10 cellular contexts compared by ENCODE assay signal in genomic region chr16:27779719-27780161, GRCh38.
DNase-seq lines count a peak whose midpoint lies in the region; ATAC-seq and TF ChIP-seq lines count a peak whose summit lies in the region.
"Had no signal": no experiment of that assay in that cellular context is flagged by ENCODE, and none has a peak within 500 bp of the region (broad histone marks: within the 10 kb centered on the region; RNA-seq: fewer than 3 reads in every experiment).

No MANE protein-coding gene starts in this region.

- H3K27me3 ChIP-seq in right atrium auricular region (no peaks in the 10 kb centered on the region), upper lobe of right lung (no peaks in the 10 kb centered on the region)
- H3K27me3 ChIP-seq: BLaER1 treated with 17β-estradiol and CSF1 and Interleukin-3, amounts not matched to agents 10 nM and 100 nM had no signal

- DNase-seq in Right ventricle myocardium superior (peak; percentile 53), right atrium auricular region (ENCODE audit: low spot score) (no peak), iPS-NIHi7 (ENCODE audit: extremely low spot score) (peak; percentile 91), upper lobe of right lung (peak; percentile 77)
- DNase-seq in NK-92 treated with Interleukin-12 subunit alpha and Interleukin-12 subunit beta, amount 100 ng/mL, for 24 hours (lab: John Stamatoyannopoulos, UW), result no peak

- H3K36me3 ChIP-seq in right atrium auricular region (no peaks in the 10 kb centered on the region), upper lobe of right lung (no peaks in the 10 kb centered on the region)

- H3K9me3 ChIP-seq in right atrium auricular region, result no peaks in the 10 kb centered on the region
- no peaks in the 10 kb centered on the region for H3K9me3 ChIP-seq in upper lobe of right lung
- H3K9me3 ChIP-seq: BLaER1 treated with 17β-estradiol and CSF1 and Interleukin-3, amounts not matched to agents 10 nM and 100 nM had no signal

- intact Hi-C loops in Right ventricle myocardium superior (cut with DNase I) (no loop called here), upper lobe of right lung (cut with DNase I) (no loop called here)

- H3K4me1 ChIP-seq in right atrium auricular region, result peaks cover 0 to 6% of the 10 kb centered on the region in 2 donors
- H3K4me1 ChIP-seq in upper lobe of right lung, result no peaks in the 10 kb centered on the region

- H3K4me3 ChIP-seq in right atrium auricular region (no peak overlapping the region), upper lobe of right lung (no peak overlapping the region)
- H3K4me3 ChIP-seq: BLaER1 treated with 17β-estradiol and CSF1 and Interleukin-3, amounts not matched to agents 10 nM and 100 nM; skin epidermis had no signal

- no peak for ATAC-seq in Right ventricle myocardium superior (ENCODE audit: poor library complexity)
- peak; percentile 43 for ATAC-seq in upper lobe of right lung
- ATAC-seq in HG02571 (IDR thresholded peaks at IDR 0.05; ENCODE audit: unreplicated experiment), result no peak
- no peak for ATAC-seq in esophagus mucosa

- peak in 1 of 2 donors; percentile 27 for TF ChIP-seq CTCF in right atrium auricular region (IDR thresholded peaks at IDR 0.05)
- TF ChIP-seq CTCF in upper lobe of right lung (IDR thresholded peaks at IDR 0.05), result peak; percentile 26

- H3K27ac ChIP-seq in right atrium auricular region (no peak overlapping the region), angular gyrus (ENCODE audit: low read depth, low read length) (peak overlapping the region; percentile 62), upper lobe of right lung (no peak overlapping the region)
- H3K27ac ChIP-seq: BLaER1 treated with 17β-estradiol and CSF1 and Interleukin-3, amounts not matched to agents 10 nM and 100 nM; skin epidermis had no signal

Comparison
In these comparisons a context has a peak if more than half of its experiments do, and no peak if none do; other contexts are left out.
1. DNase-seq: peak in Right ventricle myocardium superior (single experiment), iPS-NIHi7 (single experiment) and upper lobe of right lung (single experiment); none in right atrium auricular region (single experiment) and NK-92 treated with Interleukin-12 subunit alpha and Interleukin-12 subunit beta, amount 100 ng/mL, for 24 hours (single experiment).